ENCODE assay signal across 12 cellular contexts in genomic region chr14:72479471-72479931, GRCh38.
DNase-seq lines count a peak whose midpoint lies in the region; ATAC-seq and TF ChIP-seq lines count a peak whose summit lies in the region.
"Had no signal": no experiment of that assay in that cellular context is flagged by ENCODE, and none has a peak within 500 bp of the region (broad histone marks: within the 10 kb centered on the region; RNA-seq: fewer than 3 reads in every experiment).

No MANE protein-coding gene starts in this region.

- no peaks in the 10 kb centered on the region for H3K9me1 ChIP-seq in IMR-90 (ENCODE audit: insufficient read depth, low read length)

- H2AFZ ChIP-seq in IMR-90 (replicated peaks; ENCODE audit: low read length, poor library complexity) (peak overlapping the region; percentile 28), neural cell (ENCODE audit: low read depth, low read length) (no peak overlapping the region)

- TF ChIP-seq RAD21 in IMR-90 (IDR thresholded peaks at IDR 0.05; ENCODE audit: low read length) (no peak), neural cell (conservative IDR thresholded peaks at IDR 0.05) (no peak)

- dilution Hi-C loops in IMR-90 (cut with HindIII; ENCODE audit: low sequenced_read_pairs, unreplicated experiment): no loop called here

- no peak overlapping the region for H3K56ac ChIP-seq in IMR-90 (ENCODE audit: extremely low read depth, insufficient read depth, low read length)

- intact Hi-C loops in IMR-90 (cut with micrococcal nuclease): no loop called here

- no peak overlapping the region for H2BK5ac ChIP-seq in IMR-90 (ENCODE audit: low read depth, low read length, poor library complexity, severe bottlenecking)

- H3K27ac ChIP-seq in IMR-90 (ENCODE audit: insufficient read depth, low read length): no peak overlapping the region
- H3K27ac ChIP-seq in neural cell (ENCODE audit: low read length): peak overlapping the region; percentile 58
- H3K27ac ChIP-seq: heart left ventricle had no signal

- no peak overlapping the region for H2BK120ac ChIP-seq in IMR-90 (ENCODE audit: low read depth, low read length)

- H4K20me1 ChIP-seq in IMR-90 (ENCODE audit: insufficient read depth, low read length): no peaks in the 10 kb centered on the region
- H4K20me1 ChIP-seq in neural cell (ENCODE audit: insufficient read depth): no peaks in the 10 kb centered on the region

- H3K4me1 ChIP-seq in IMR-90 (ENCODE audit: control insufficient read depth, insufficient read depth, low read length): no peaks in the 10 kb centered on the region; the same call in 1 of the 2 replicates

- no peaks in the 10 kb centered on the region for H3K79me2 ChIP-seq in neural cell (replicated peaks; ENCODE audit: insufficient read depth, low read length)

- BruUV-seq in IMR-90 (replicated peaks; lab: Mats Ljungman, UMichigan): no TSS peak

- no peak overlapping the region for H3K14ac ChIP-seq in IMR-90 (replicated peaks; ENCODE audit: low read depth, low read length)

- H4K91ac ChIP-seq in IMR-90 (ENCODE audit: insufficient read depth, low read depth, low read length): no peak overlapping the region

- TF ChIP-seq CTCF in IMR-90 (conservative IDR thresholded peaks at IDR 0.05; ENCODE audit: low read depth, low read length) (no peak), neural cell (IDR thresholded peaks at IDR 0.05; ENCODE audit: poor library complexity, severe bottlenecking) (no peak)

- POLR2A ChIA-PET in IMR-90 (lab: Charles Lee; ENCODE audit: unreplicated experiment): no interaction called here

- no peak overlapping the region for H3K4ac ChIP-seq in IMR-90 (ENCODE audit: low read depth, low read length)

- TF ChIP-seq EP300 in neural cell (conservative IDR thresholded peaks at IDR 0.05; ENCODE audit: poor library complexity, severe bottlenecking): no peak

- H3K27me3 ChIP-seq in IMR-90 (ENCODE audit: control insufficient read depth, insufficient read depth, low read length) (peaks cover 48% of the 10 kb centered on the region), neural cell (ENCODE audit: insufficient read depth, low read depth, low read length) (no peaks in the 10 kb centered on the region)
- H3K27me3 ChIP-seq: heart left ventricle had no signal

- in situ Hi-C loops in IMR-90 (cut with MboI; ENCODE audit: low sequenced_read_pairs): no loop called here

- no peak overlapping the region for H2AK9ac ChIP-seq in IMR-90 (replicated peaks; ENCODE audit: low read depth, low read length, poor library complexity)

- no peak overlapping the region for H4K8ac ChIP-seq in IMR-90 (ENCODE audit: low read depth in 2 of 2, low read length in 2 of 2)

- H3K9me3 ChIP-seq in IMR-90 (ENCODE audit: control insufficient read depth, insufficient read depth, low read length) (peaks cover 3% of the 10 kb centered on the region; the same call in 1 of the 2 replicates), neural cell (ENCODE audit: low read length) (no peaks in the 10 kb centered on the region)
- H3K9me3 ChIP-seq: heart left ventricle had no signal

- H2AK5ac ChIP-seq in IMR-90 (ENCODE audit: low read depth, low read length): no peak overlapping the region

- DNase-seq in NK-92 treated with Interleukin-12 subunit alpha and Interleukin-12 subunit beta, amount 100 ng/mL, for 24 hours (lab: John Stamatoyannopoulos, UW): peak; percentile 18
- DNase-seq in NK-92 (lab: John Stamatoyannopoulos, UW; ENCODE audit: unreplicated experiment): no peak
- peak; percentile 4 for DNase-seq in IMR-90
- peak; percentile 85 for DNase-seq in astrocyte of the hippocampus (ENCODE audit: low read depth, low spot score)
- no peak for DNase-seq in NCI-H187 treated with DMSO at 0.1 percent for 48 hours (lab: John Stamatoyannopoulos, UW)
- DNase-seq in stimulated activated CD4-positive, alpha-beta T cell treated with anti-CD3 and anti-CD28 coated beads, Interleukin-1b, Interleukin-23, amount 100 ng/mL, for 48 hours: no peak
- no peak for DNase-seq in D341Med (ENCODE audit: low spot score)
- DNase-seq: activated naive CD4-positive, alpha-beta T cell treated with Interleukin-2 at 50 U/mL for 16 hours; heart left ventricle; midbrain; NCI-H1436 treated with DMSO at 0.1 percent for 48 hours had no signal

- 40% methylated on average over 1 of the region's 3 CpGs; no CpG with 5 or more reads in 1 of the 2 experiments for WGBS in IMR-90 (ENCODE audit: extremely low coverage in 2 of 2, insufficient read length in 1 of 2), 2 experiments

- no peak overlapping the region for H2BK15ac ChIP-seq in IMR-90 (ENCODE audit: low read depth, low read length)

- H4K5ac ChIP-seq in IMR-90 (ENCODE audit: low read depth, low read length): no peak overlapping the region

- no peak for ATAC-seq in IMR-90 (ENCODE audit: low read depth)
- ATAC-seq: heart left ventricle had no signal

- no peaks in the 10 kb centered on the region for H3K36me3 ChIP-seq in IMR-90 (ENCODE audit: control insufficient read depth, insufficient read depth, low read length)
- H3K36me3 ChIP-seq in neural cell (ENCODE audit: insufficient read depth, low read length): no peaks in the 10 kb centered on the region
- H3K36me3 ChIP-seq: heart left ventricle had no signal

- H3K79me1 ChIP-seq in IMR-90 (ENCODE audit: low read depth in 1 of 2, low read length in 2 of 2): no peaks in the 10 kb centered on the region

- no peak for TF ChIP-seq POLR2A in IMR-90 (IDR thresholded peaks at IDR 0.05; ENCODE audit: low read depth, low read length)

- no peaks in the 10 kb centered on the region for H3K9me2 ChIP-seq in neural cell (ENCODE audit: insufficient read depth, low read length)

- no peak overlapping the region for H3K23ac ChIP-seq in IMR-90 (ENCODE audit: low read depth, low read length)

- H3K4me2 ChIP-seq in IMR-90 (ENCODE audit: low read depth, low read length) (no peak overlapping the region), neural cell (ENCODE audit: low read length) (no peak overlapping the region)

- H3F3A ChIP-seq in neural cell (ENCODE audit: insufficient read depth, low read length, poor library complexity, severe bottlenecking): no peaks in the 10 kb centered on the region

- no peak overlapping the region for H2BK20ac ChIP-seq in IMR-90 (ENCODE audit: low read depth, low read length)

- no peak overlapping the region for H3K18ac ChIP-seq in IMR-90 (ENCODE audit: low read depth, low read length)

- CTCF ChIA-PET in IMR-90 (lab: Yijun Ruan, JAX): no interaction called here

- H3K4me3 ChIP-seq in IMR-90 (ENCODE audit: insufficient read depth, low read depth, low read length) (no peak overlapping the region), neural cell (ENCODE audit: low read length) (no peak overlapping the region)
- H3K4me3 ChIP-seq: heart left ventricle had no signal

- H3K9ac ChIP-seq in IMR-90 (ENCODE audit: low read depth, low read length): no peak overlapping the region
- H3K9ac ChIP-seq in neural cell (ENCODE audit: low read length): no peak overlapping the region

TF ChIP-seq in IMR-90, 13 proteins besides CTCF, POLR2A, EP300 and RAD21 (continues in another document):
- TF ChIP-seq MXI1 (IDR thresholded peaks at IDR 0.05; ENCODE audit: borderline replicate concordance, low read depth, low read length) (no peak), NFE2L2 (IDR thresholded peaks at IDR 0.05; ENCODE audit: low read depth, low read length) (no peak), ELK1 (IDR thresholded peaks at IDR 0.05; ENCODE audit: borderline replicate concordance, low read depth, low read length) (no peak), FOS (IDR thresholded peaks at IDR 0.05; ENCODE audit: low read depth, low read length) (no peak), BHLHE40 (IDR thresholded peaks at IDR 0.05; ENCODE audit: low read depth, low read length) (no peak), RFX5 (IDR thresholded peaks at IDR 0.05; ENCODE audit: low read depth, low read length) (no peak), CEBPB (IDR thresholded peaks at IDR 0.05; ENCODE audit: low read depth, low read length) (no peak), MAZ (IDR thresholded peaks at IDR 0.05; ENCODE audit: borderline replicate concordance, low read depth, low read length) (no peak), CHD1 (IDR thresholded peaks at IDR 0.05; ENCODE audit: low read depth, low read length) (no peak)

TF ChIP-seq in neural cell, 6 proteins besides CTCF, POLR2A, EP300 and RAD21:
- no peak for TF ChIP-seq SMC3 (conservative IDR thresholded peaks at IDR 0.05; ENCODE audit: poor library complexity)
- TF ChIP-seq POLR2AphosphoS5 (IDR thresholded peaks at IDR 0.05): no peak
- no peak for TF ChIP-seq EZH2 (IDR thresholded peaks at IDR 0.05; ENCODE audit: borderline replicate concordance, insufficient read depth, low read length, poor library complexity, severe bottlenecking)
- no peak for TF ChIP-seq TAF1 (IDR thresholded peaks at IDR 0.05; ENCODE audit: low read depth)
- no peak for TF ChIP-seq REST (IDR thresholded peaks at IDR 0.05; ENCODE audit: borderline replicate concordance)
- TF ChIP-seq MXI1 (conservative IDR thresholded peaks at IDR 0.05; ENCODE audit: poor library complexity, severe bottlenecking): no peak

Comparison
In these comparisons a context has a peak if more than half of its experiments do, and no peak if none do; other contexts are left out.
1. DNase-seq: peak in NK-92 treated with Interleukin-12 subunit alpha and Interleukin-12 subunit beta, amount 100 ng/mL, for 24 hours (single experiment), IMR-90 (single experiment) and astrocyte of the hippocampus (single experiment); none in NK-92 (single experiment), NCI-H187 treated with DMSO at 0.1 percent for 48 hours (single experiment), stimulated activated CD4-positive, alpha-beta T cell treated with anti-CD3 and anti-CD28 coated beads, Interleukin-1b, Interleukin-23, amount 100 ng/mL, for 48 hours (single experiment) and D341Med (single experiment).